Comparison of ENCODE assay signal across 1 cellular context in the genomic region with DNA sequence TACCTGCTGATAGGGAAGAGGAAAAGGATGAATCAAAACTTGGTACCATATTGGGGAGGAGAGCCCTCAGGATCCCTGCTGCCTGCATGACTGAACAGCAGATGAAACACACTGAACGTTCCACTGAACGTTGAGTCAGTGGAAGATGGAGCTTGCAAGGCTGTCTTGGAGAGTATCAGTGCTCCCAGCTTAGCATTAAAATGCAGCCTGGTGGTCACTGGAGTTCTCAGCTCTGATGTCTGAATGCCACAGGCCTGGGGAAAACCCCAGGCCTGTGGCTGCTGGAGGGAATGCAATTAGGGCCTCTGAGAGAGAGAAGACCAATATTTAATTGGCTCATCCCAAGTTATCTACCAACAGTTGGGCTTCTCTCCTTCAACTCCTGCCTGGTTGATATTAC.
TF ChIP-seq lines count a peak whose summit lies in the region.

No MANE protein-coding gene starts in this region.

TF ChIP-seq in GM23338, 12 proteins besides CTCF, POLR2A, EP300 and RAD21 (continued from another document):
- TF ChIP-seq, protein P1, sequence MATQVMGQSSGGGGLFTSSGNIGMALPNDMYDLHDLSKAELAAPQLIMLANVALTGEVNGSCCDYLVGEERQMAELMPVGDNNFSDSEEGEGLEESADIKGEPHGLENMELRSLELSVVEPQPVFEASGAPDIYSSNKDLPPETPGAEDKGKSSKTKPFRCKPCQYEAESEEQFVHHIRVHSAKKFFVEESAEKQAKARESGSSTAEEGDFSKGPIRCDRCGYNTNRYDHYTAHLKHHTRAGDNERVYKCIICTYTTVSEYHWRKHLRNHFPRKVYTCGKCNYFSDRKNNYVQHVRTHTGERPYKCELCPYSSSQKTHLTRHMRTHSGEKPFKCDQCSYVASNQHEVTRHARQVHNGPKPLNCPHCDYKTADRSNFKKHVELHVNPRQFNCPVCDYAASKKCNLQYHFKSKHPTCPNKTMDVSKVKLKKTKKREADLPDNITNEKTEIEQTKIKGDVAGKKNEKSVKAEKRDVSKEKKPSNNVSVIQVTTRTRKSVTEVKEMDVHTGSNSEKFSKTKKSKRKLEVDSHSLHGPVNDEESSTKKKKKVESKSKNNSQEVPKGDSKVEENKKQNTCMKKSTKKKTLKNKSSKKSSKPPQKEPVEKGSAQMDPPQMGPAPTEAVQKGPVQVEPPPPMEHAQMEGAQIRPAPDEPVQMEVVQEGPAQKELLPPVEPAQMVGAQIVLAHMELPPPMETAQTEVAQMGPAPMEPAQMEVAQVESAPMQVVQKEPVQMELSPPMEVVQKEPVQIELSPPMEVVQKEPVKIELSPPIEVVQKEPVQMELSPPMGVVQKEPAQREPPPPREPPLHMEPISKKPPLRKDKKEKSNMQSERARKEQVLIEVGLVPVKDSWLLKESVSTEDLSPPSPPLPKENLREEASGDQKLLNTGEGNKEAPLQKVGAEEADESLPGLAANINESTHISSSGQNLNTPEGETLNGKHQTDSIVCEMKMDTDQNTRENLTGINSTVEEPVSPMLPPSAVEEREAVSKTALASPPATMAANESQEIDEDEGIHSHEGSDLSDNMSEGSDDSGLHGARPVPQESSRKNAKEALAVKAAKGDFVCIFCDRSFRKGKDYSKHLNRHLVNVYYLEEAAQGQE (IDR thresholded peaks at IDR 0.05; ENCODE audit: unreplicated experiment): no peak
- TF ChIP-seq POLR2AphosphoS5 (IDR thresholded peaks at IDR 0.05; ENCODE audit: low read depth) (no peak), CREB1 (CRISPR knock-in tag; IDR thresholded peaks at IDR 0.05; ENCODE audit: low read depth) (no peak), NANOG (IDR thresholded peaks at IDR 0.05; ENCODE audit: borderline replicate concordance) (no peak)
